30 cellular contexts compared by ENCODE assay signal in genomic region chr15:91632176-91632575, GRCh38.
"Had no signal": no experiment of that assay in that cellular context is flagged by ENCODE, and none has a peak within 500 bp of the region (broad histone marks: within the 10 kb centered on the region; RNA-seq: fewer than 3 reads in every experiment).

No MANE protein-coding gene starts in this region.

- ATAC-seq: activated CD4-positive, CD25-positive, alpha-beta regulatory T cell treated with anti-CD3 and anti-CD28 coated beads, Interleukin-2, amount 50 U/mL, for 24 hours; activated CD8-positive, alpha-beta memory T cell treated with anti-CD3 and anti-CD28 coated beads, Interleukin-2, amount 10 ng/mL, durations not matched to agents 7 days and 5 days; activated T-helper 17 cell treated with anti-CD3 and anti-CD28 coated beads, Interleukin-2, amount 50 U/mL, for 72 hours; Right ventricle myocardium inferior; SK-N-SH treated with all-trans-retinoic acid at 6 μM for 48 hours; T-cell; T-helper 17 cell; WTC11 had no signal

- DNase-seq: activated CD4-positive, alpha-beta memory T cell treated with anti-CD3 and anti-CD28 coated beads for 36 hours; activated CD4-positive, alpha-beta T cell treated with anti-CD3 and anti-CD28 coated beads for 4 hours; activated CD4-positive, alpha-beta T cell treated with anti-CD3 and anti-CD28 coated beads, Interleukin-2, amount 50 U/mL, for 1 hour; activated CD8-positive, alpha-beta memory T cell treated with anti-CD3 and anti-CD28 coated beads, Interleukin-2, amount 10 ng/mL, durations not matched to agents 7 days and 5 days; activated CD8-positive, alpha-beta memory T cell treated with anti-CD3 and anti-CD28 coated beads, Interleukin-2, amount 50 U/mL, for 48 hours; activated effector memory CD4-positive, alpha-beta T cell treated with anti-CD3 and anti-CD28 coated beads, Interleukin-2, amount 50 U/mL, for 16 hours; activated naive CD4-positive, alpha-beta T cell; activated naive CD4-positive, alpha-beta T cell treated with anti-CD3 and anti-CD28 coated beads, Interleukin-2, amount 50 U/mL, for 16 hours; activated naive CD8-positive, alpha-beta T cell treated with anti-CD3 and anti-CD28 coated beads for 36 hours; activated T-cell treated with anti-CD3 and anti-CD28 coated beads, Interleukin-2, amount 50 U/mL, for 48 hours; amniotic stem cell; aorta; brain microvascular endothelial cell; central memory CD4-positive, alpha-beta T cell; NCI-H1105; NCI-H1417 treated with DMSO at 0.1 percent for 48 hours; NCI-H187 treated with DMSO at 0.1 percent for 48 hours; NCI-H2171 treated with DMSO at 0.1 percent for 48 hours; NCI-H2227 treated with DMSO at 0.1 percent for 48 hours; NCI-H446; NCI-H524 treated with DMSO at 0.1 percent for 48 hours; PC-9; SIG-M5; T-cell; T-helper 17 cell had no signal
